Comparison of ENCODE assay signal across 18 cellular contexts in genomic region chr2:16168506-16169264, GRCh38.
"Had no signal": no experiment of that assay in that cellular context is flagged by ENCODE, and none has a peak within 500 bp of the region (broad histone marks: within the 10 kb centered on the region; RNA-seq: fewer than 3 reads in every experiment).

No MANE protein-coding gene starts in this region.

- ATAC-seq: foreskin keratinocyte; left colon; stimulated activated memory B cell treated with anti-CD40 and anti-IgM and Interleukin-4, amounts not matched to agents 10 μg/mL and 1 μg/mL and 100 μg/mL, for 72 hours; upper lobe of right lung had no signal

- H3K9ac ChIP-seq: SK-N-SH had no signal

- H3K79me2 ChIP-seq: hepatocyte had no signal

- H3K9me3 Mint-ChIP-seq: activated naive CD4-positive, alpha-beta T cell treated with anti-CD3 and anti-CD28 coated beads, Interleukin-2, amount 50 U/mL, for 24 hours had no signal

- H3K27me3 ChIP-seq: adrenal gland, foreskin keratinocyte, hepatocyte, ovary, sigmoid colon, testis, upper lobe of right lung had no signal

- H2AFZ ChIP-seq: hepatocyte had no signal

- H3K4me3 ChIP-seq: adrenal gland, hepatocyte, lung, ovary, sigmoid colon, upper lobe of right lung had no signal

- H3K27ac Mint-ChIP-seq: activated naive CD4-positive, alpha-beta T cell treated with anti-CD3 and anti-CD28 coated beads, Interleukin-2, amount 50 U/mL, for 24 hours; stimulated activated memory B cell treated with anti-CD40 and anti-IgM and Interleukin-4, amounts not matched to agents 10 μg/mL and 1 μg/mL and 100 μg/mL, for 72 hours had no signal

- H3K4me2 ChIP-seq: hepatocyte, SK-N-SH had no signal

- H3K4me3 Mint-ChIP-seq: activated naive CD4-positive, alpha-beta T cell treated with anti-CD3 and anti-CD28 coated beads, Interleukin-2, amount 50 U/mL, for 24 hours; stimulated activated memory B cell treated with anti-CD40 and anti-IgM and Interleukin-4, amounts not matched to agents 10 μg/mL and 1 μg/mL and 100 μg/mL, for 72 hours had no signal

- H3K4me1 Mint-ChIP-seq: activated naive CD4-positive, alpha-beta T cell treated with anti-CD3 and anti-CD28 coated beads, Interleukin-2, amount 50 U/mL, for 24 hours; stimulated activated memory B cell treated with anti-CD40 and anti-IgM and Interleukin-4, amounts not matched to agents 10 μg/mL and 1 μg/mL and 100 μg/mL, for 72 hours had no signal

- H3K27me3 Mint-ChIP-seq: stimulated activated memory B cell treated with anti-CD40 and anti-IgM and Interleukin-4, amounts not matched to agents 10 μg/mL and 1 μg/mL and 100 μg/mL, for 72 hours had no signal

- H3K4me1 ChIP-seq: adrenal gland, foreskin keratinocyte, sigmoid colon, testis, upper lobe of right lung had no signal

- H3K27ac ChIP-seq: adrenal gland, epithelial cell of prostate, foreskin keratinocyte, hepatocyte, ovary, sigmoid colon, testis, upper lobe of right lung had no signal

- H3K36me3 ChIP-seq: adrenal gland, ovary, sigmoid colon, upper lobe of right lung had no signal

- DNase-seq: activated gamma-delta T cell; adrenal gland; foreskin keratinocyte; left colon; midbrain; ovary; sigmoid colon; SK-N-SH; stimulated activated CD4-positive, alpha-beta T cell treated with anti-CD3 and anti-CD28 coated beads, Interleukin-4, amount 100 ng/mL, for 24 hours; T-helper 1 cell; T1000; testis; upper lobe of right lung had no signal

- H3K36me3 Mint-ChIP-seq: activated naive CD4-positive, alpha-beta T cell treated with anti-CD3 and anti-CD28 coated beads, Interleukin-2, amount 50 U/mL, for 24 hours; stimulated activated memory B cell treated with anti-CD40 and anti-IgM and Interleukin-4, amounts not matched to agents 10 μg/mL and 1 μg/mL and 100 μg/mL, for 72 hours had no signal

- H3K9me3 ChIP-seq: adrenal gland, ovary, sigmoid colon, testis, upper lobe of right lung had no signal
